Comparison of ENCODE assay signal across 29 cellular contexts in genomic region chr7:121516791-121517305, GRCh38.
"Had no signal": no experiment of that assay in that cellular context is flagged by ENCODE, and none has a peak within 500 bp of the region (broad histone marks: within the 10 kb centered on the region; RNA-seq: fewer than 3 reads in every experiment).

No MANE protein-coding gene starts in this region.

- DNase-seq: activated CD4-positive, alpha-beta T cell treated with anti-CD3 and anti-CD28 coated beads for 36 hours; activated CD4-positive, alpha-beta T cell treated with anti-CD3 and anti-CD28 coated beads, Interleukin-2, amount 10 ng/mL, durations not matched to agents 7 days and 5 days; activated CD4-positive, alpha-beta T cell treated with anti-CD3 and anti-CD28 coated beads, Interleukin-2, amount 50 U/mL, for 48 hours; activated CD8-positive, alpha-beta T cell treated with anti-CD3 and anti-CD28 coated beads, Interleukin-2, amount 10 ng/mL, durations not matched to agents 7 days and 5 days; activated gamma-delta T cell; activated naive CD4-positive, alpha-beta T cell treated with Interleukin-2 at 50 U/mL for 16 hours; activated naive CD8-positive, alpha-beta T cell treated with anti-CD3 and anti-CD28 coated beads, Interleukin-2, amount 10 ng/mL, durations not matched to agents 7 days and 5 days; activated T-cell treated with anti-CD3 and anti-CD28 coated beads, Interleukin-2, amount 50 U/mL, for 24 hours; amygdala; KG1; MG63; NCI-H1048; NCI-H1436 treated with DMSO at 0.1 percent for 48 hours; NCI-H1694 treated with DMSO at 0.1 percent for 48 hours; NCI-H2029; NCI-H2107; NCI-H2171; NCI-H510A; NCI-H526; NCI-H748 treated with DMSO at 0.1 percent for 48 hours; NK-92 treated with Interleukin-12 subunit alpha and Interleukin-12 subunit beta, amount 100 ng/mL, for 24 hours; PC-3; Peyer's patch; RPMI8226; SHP77 treated with DMSO at 0.1 percent for 48 hours; T1000 had no signal

- H3K4me3 ChIP-seq: ascending aorta, cardiac muscle cell, MG63, Peyer's patch, SJSA1 had no signal

- H3K36me3 ChIP-seq: ascending aorta, cardiac muscle cell, MG63, Peyer's patch, SJSA1 had no signal

- ATAC-seq: activated CD4-positive, alpha-beta T cell treated with anti-CD3 and anti-CD28 coated beads for 36 hours; activated CD8-positive, alpha-beta T cell treated with anti-CD3 and anti-CD28 coated beads, Interleukin-2, amount 10 ng/mL, durations not matched to agents 7 days and 5 days; PC-3 had no signal

- H3K27ac ChIP-seq: ascending aorta, cardiac muscle cell, Peyer's patch, SJSA1 had no signal

- H3K9me3 ChIP-seq: ascending aorta, MG63, Peyer's patch, SJSA1 had no signal

- H3K27me3 ChIP-seq: ascending aorta, cardiac muscle cell, MG63, Peyer's patch, SJSA1 had no signal

- H3K4me1 ChIP-seq: ascending aorta, Peyer's patch, SJSA1 had no signal
